Comparison of ENCODE assay signal across 10 cellular contexts in genomic region chr5:1106385-1107166, GRCh38. TPM values are rescaled to one million over a fixed set of nuclear protein-coding genes. Genes with fewer than 3 reads are reported as not detected.
DNase-seq lines count a peak whose midpoint lies in the region; ATAC-seq, FAIRE-seq and TF ChIP-seq lines count a peak whose summit lies in the region.
"Had no signal": no experiment of that assay in that cellular context is flagged by ENCODE, and none has a peak within 500 bp of the region (broad histone marks: within the 10 kb centered on the region; RNA-seq: fewer than 3 reads in every experiment).

No MANE protein-coding gene starts in this region.

- peaks cover 85% of the 10 kb centered on the region for H3K4me1 Mint-ChIP-seq in activated CD8-positive, alpha-beta T cell treated with anti-CD3 and anti-CD28 coated beads for 36 hours (ENCODE audit: low read depth)

- DNase-seq in activated CD8-positive, alpha-beta memory T cell treated with anti-CD3 and anti-CD28 coated beads for 24 hours, result peak; percentile 78
- no peak for DNase-seq in activated CD8-positive, alpha-beta memory T cell treated with anti-CD3 and anti-CD28 coated beads, Interleukin-2, amount 50 U/mL, for 48 hours
- DNase-seq in activated CD8-positive, alpha-beta T cell treated with anti-CD3 and anti-CD28 coated beads for 36 hours, result peak; percentile 77
- DNase-seq in stimulated activated CD8-positive, alpha-beta memory T cell treated with anti-CD3 and anti-CD28 coated beads, Interleukin-7, amount 100 ng/mL, for 4 hours (ENCODE audit: low read depth in 2 of 2), result peak; percentile 18 to 58
- DNase-seq in HTR-8/SVneo (ENCODE audit: insufficient read length, low spot score), result no peak
- DNase-seq: Karpas-422, posterior cingulate gyrus had no signal

- no peaks in the 10 kb centered on the region for H3K9me3 ChIP-seq in gastroesophageal sphincter

- intact Hi-C loops in activated CD8-positive, alpha-beta T cell treated with anti-CD3 and anti-CD28 coated beads for 36 hours (cut with micrococcal nuclease), result no loop called here

- no peaks in the 10 kb centered on the region for H3K9me3 Mint-ChIP-seq in activated CD8-positive, alpha-beta T cell treated with anti-CD3 and anti-CD28 coated beads for 36 hours

- H3K36me3 Mint-ChIP-seq in activated CD8-positive, alpha-beta T cell treated with anti-CD3 and anti-CD28 coated beads for 36 hours (ENCODE audit: low read depth), result peaks cover 2% of the 10 kb centered on the region

- H3K27ac Mint-ChIP-seq in activated CD8-positive, alpha-beta T cell treated with anti-CD3 and anti-CD28 coated beads for 36 hours, result peak overlapping the region; percentile 86

- H3K27me3 Mint-ChIP-seq in activated CD8-positive, alpha-beta T cell treated with anti-CD3 and anti-CD28 coated beads for 36 hours, result no peaks in the 10 kb centered on the region

- no peaks in the 10 kb centered on the region for H3K36me3 ChIP-seq in gastroesophageal sphincter

- H3K4me1 ChIP-seq in gastroesophageal sphincter, result peaks cover 0 to 92% (median 58%) of the 10 kb centered on the region in 3 donors

- TF ChIP-seq CTCF in activated CD8-positive, alpha-beta T cell treated with anti-CD3 and anti-CD28 coated beads for 36 hours (IDR thresholded peaks at IDR 0.05), result no peak
- TF ChIP-seq CTCF in gastroesophageal sphincter (IDR thresholded peaks at IDR 0.05), result no peak

- no peak for TF ChIP-seq EP300 in gastroesophageal sphincter (IDR thresholded peaks at IDR 0.05)

- no peak for TF ChIP-seq POLR2A in gastroesophageal sphincter (IDR thresholded peaks at IDR 0.05)

- H3K27me3 ChIP-seq in gastroesophageal sphincter, result no peaks in the 10 kb centered on the region

- ATAC-seq in activated CD8-positive, alpha-beta T cell treated with anti-CD3 and anti-CD28 coated beads for 36 hours, result peak; percentile 43
- ATAC-seq in gastroesophageal sphincter, result no peak
- no peak for ATAC-seq in HG02763 (IDR thresholded peaks at IDR 0.05; ENCODE audit: unreplicated experiment)
- ATAC-seq in HG03039 (IDR thresholded peaks at IDR 0.05; ENCODE audit: unreplicated experiment), result no peak

- POLR2A ChIA-PET in activated CD8-positive, alpha-beta T cell treated with anti-CD3 and anti-CD28 coated beads for 36 hours (lab: Charles Lee), result interaction anchor here (1.1 to 1.2 kb wide), 3 partner anchors 10 to 430 kb away, joined by 3 to 4 read pairs (median 4); no protein-coding TSS in a partner anchor

- no peak overlapping the region for H3K4me3 ChIP-seq in gastroesophageal sphincter

- peak overlapping the region in 3 of 4 donors; percentile 4 to 90 (median 24) for H3K27ac ChIP-seq in gastroesophageal sphincter

- H3K4me3 Mint-ChIP-seq in activated CD8-positive, alpha-beta T cell treated with anti-CD3 and anti-CD28 coated beads for 36 hours, result peak overlapping the region; percentile 54

- FAIRE-seq in HTR-8/SVneo (lab: Jason Lieb, UNC), result no peak

- CTCF ChIA-PET in activated CD8-positive, alpha-beta T cell treated with anti-CD3 and anti-CD28 coated beads for 36 hours (lab: Charles Lee), result interaction anchor here (0.8 to 2.1 kb wide), 5 partner anchors 8 to 183 kb away, joined by 3 to 9 read pairs (median 5); no protein-coding TSS in a partner anchor

- 74 to 93% methylated on average over 3 to 14 of the region's 23 CpGs for WGBS in gastroesophageal sphincter (ENCODE audit: low coverage in 1 of 2), 2 donors

RNA-seq across cellular contexts. Expression of gene SLC12A7, which starts 5.3 kb away (rescaled TPM):
- 10 to 100 TPM; 21.6 to 24.8 TPM for total RNA-seq in activated CD8-positive, alpha-beta T cell treated with anti-CD3 and anti-CD28 coated beads for 36 hours
- total RNA-seq in gastroesophageal sphincter, result 10 to 100 TPM; 18.8 to 28.7 (median 24.5) TPM

Comparison
In these comparisons a context has a peak if more than half of its experiments do, and no peak if none do; other contexts are left out.
1. DNase-seq: peak in activated CD8-positive, alpha-beta memory T cell treated with anti-CD3 and anti-CD28 coated beads for 24 hours (single experiment), activated CD8-positive, alpha-beta T cell treated with anti-CD3 and anti-CD28 coated beads for 36 hours (single experiment) and stimulated activated CD8-positive, alpha-beta memory T cell treated with anti-CD3 and anti-CD28 coated beads, Interleukin-7, amount 100 ng/mL, for 4 hours (2 of 2); none in activated CD8-positive, alpha-beta memory T cell treated with anti-CD3 and anti-CD28 coated beads, Interleukin-2, amount 50 U/mL, for 48 hours (single experiment) and HTR-8/SVneo (single experiment).